Comparison of ENCODE assay signal across 8 cellular contexts in genomic region chr22:20116951-20117645, GRCh38. TPM values are rescaled to one million over a fixed set of nuclear protein-coding genes. Genes with fewer than 3 reads are reported as not detected.
DNase-seq lines count a peak whose midpoint lies in the region; ATAC-seq and TF ChIP-seq lines count a peak whose summit lies in the region.

Gene TRMT2A (minus strand): TSS chr22:20117226. CDS start chr22:20116906, 320 bp downstream.

- no peaks in the 10 kb centered on the region for H3K9me3 Mint-ChIP-seq in chondrocyte (ENCODE audit: low read depth)

- peak within 1 kb of the TSS; percentile 86 for H3K4me3 Mint-ChIP-seq in chondrocyte (ENCODE audit: unreplicated experiment)

- no peaks in the 10 kb centered on the region for H3K27me3 Mint-ChIP-seq in chondrocyte (ENCODE audit: low read depth)

- peaks cover 16% of the 10 kb centered on the region for H3K36me3 Mint-ChIP-seq in chondrocyte (ENCODE audit: low read depth)

- H3K4me1 Mint-ChIP-seq in chondrocyte (ENCODE audit: low read depth): peaks cover 27% of the 10 kb centered on the region

- H3K27ac Mint-ChIP-seq in chondrocyte (ENCODE audit: unreplicated experiment): peak within 1 kb of the TSS; percentile 96

- ATAC-seq in GM19043 (IDR thresholded peaks at IDR 0.05; ENCODE audit: low read depth, unreplicated experiment): peak; percentile 74
- peak; percentile 64 for ATAC-seq in HG03378 (IDR thresholded peaks at IDR 0.05; ENCODE audit: unreplicated experiment)

- DNase-seq in AG20443 (ENCODE audit: low spot score) (peak; percentile 99), NCI-H460 (ENCODE audit: extremely low read depth, low read depth) (peak; percentile 95), chondrocyte (ENCODE audit: low spot score) (peak; percentile 99), kidney glomerular epithelial cell (lab: John Stamatoyannopoulos, UW) (peak; percentile 95)
- DNase-seq in activated CD4-positive, alpha-beta T cell treated with anti-CD3 and anti-CD28 coated beads for 1 hour: peak; percentile 97
- DNase-seq in stimulated activated CD4-positive, alpha-beta T cell treated with anti-CD3 and anti-CD28 coated beads, Interleukin-1b, Interleukin-23, amount 100 ng/mL, for 1 hour (ENCODE audit: low read depth in 2 of 2): peak; percentile 87 to 92

- peak; percentile 60 for TF ChIP-seq CTCF in chondrocyte (IDR thresholded peaks at IDR 0.05)

RNA-seq across cellular contexts. Expression of gene TRMT2A, which starts in this region (rescaled TPM):
- 23.8 and 29.1 TPM in 2 replicates for total RNA-seq in NCI-H460 (2014; rRNA removed; shearing (Covaris generic))
- polyA plus RNA-seq in NCI-H460 (2014; cell fraction: nucleus; rRNA removed): 216 and 353 TPM in 2 replicates
- 45.8 to 66.1 TPM (median 49.3 TPM) in 3 replicates for total RNA-seq in chondrocyte

Comparison
In these comparisons a context has a peak if more than half of its experiments do, and no peak if none do; other contexts are left out.
1. Peak in every context shown above with its lines: DNase-seq and ATAC-seq.